1 cellular context compared by ENCODE assay signal in the genomic region with DNA sequence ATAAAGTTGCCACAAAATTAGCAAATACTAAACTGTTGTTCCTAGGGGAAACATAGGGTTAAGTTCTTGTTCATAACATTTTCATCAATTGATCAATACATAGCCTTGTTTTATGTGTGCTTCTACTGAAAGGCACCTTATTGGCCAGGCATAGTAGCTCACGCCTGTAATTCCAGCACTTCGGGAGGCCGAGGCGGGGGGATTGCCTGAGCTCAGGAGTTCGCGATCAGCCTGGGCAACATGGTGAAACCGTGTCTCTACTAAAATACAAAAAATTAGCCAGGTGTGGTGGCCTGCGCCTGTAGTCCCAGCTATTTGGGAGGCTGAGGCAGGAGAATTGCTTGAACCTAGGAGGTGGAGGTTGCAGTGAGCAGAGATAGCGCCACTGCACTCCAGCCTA. TPM values are rescaled to one million over a fixed set of nuclear protein-coding genes. Genes with fewer than 3 reads are reported as not detected.
"Had no signal": no experiment of that assay in that cellular context is flagged by ENCODE, and none has a peak within 500 bp of the region (broad histone marks: within the 10 kb centered on the region; RNA-seq: fewer than 3 reads in every experiment).

No MANE protein-coding gene starts in this region.

RNA-seq across cellular contexts. Expression of a gene that starts 8.2 kb away (rescaled TPM):
- total RNA-seq: cardiac muscle cell had no signal
- polyA plus RNA-seq: cardiac muscle cell had no signal
